13 cellular contexts compared by ENCODE assay signal in the genomic region with DNA sequence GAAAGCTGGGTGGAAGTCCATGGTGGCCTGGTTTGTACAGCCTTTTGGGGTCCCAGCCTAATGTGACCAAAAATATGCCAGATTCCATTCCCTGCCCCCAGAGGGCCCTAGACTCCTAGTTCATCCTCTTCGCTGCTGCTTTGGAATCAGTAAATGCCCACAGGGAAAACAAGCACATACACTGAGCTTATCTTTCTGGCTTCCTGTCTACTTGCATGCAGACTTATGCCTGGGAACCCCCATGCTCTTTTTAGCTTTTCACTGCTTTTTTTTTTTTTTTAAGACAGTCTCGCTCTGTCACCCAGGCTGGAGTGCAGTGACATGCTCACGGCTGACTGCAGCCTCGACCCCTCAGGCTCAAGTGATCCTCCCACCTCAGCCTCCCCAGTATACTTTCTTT. TPM values are rescaled to one million over a fixed set of nuclear protein-coding genes. Genes with fewer than 3 reads are reported as not detected.
DNase-seq lines count a peak whose midpoint lies in the region; ATAC-seq, FAIRE-seq and TF ChIP-seq lines count a peak whose summit lies in the region.
"Had no signal": no experiment of that assay in that cellular context is flagged by ENCODE, and none has a peak within 500 bp of the region (broad histone marks: within the 10 kb centered on the region; RNA-seq: fewer than 3 reads in every experiment).

No MANE protein-coding gene starts in this region.

- peaks cover 5 to 22% (median 9%) of the 10 kb centered on the region in 3 donors for H3K27me3 Mint-ChIP-seq in CD14-positive monocyte (ENCODE audit: low read depth in 3 of 3)
- H3K27me3 Mint-ChIP-seq in activated T-helper 2 cell treated with anti-CD3 and anti-CD28 coated beads, Interferon-gamma antibody, Interleukin-2, Interleukin-4, amounts not matched to agents 10 μg/mL and 5 μg/mL and 100 μg/mL, durations not matched to agents 14 hours and 24 hours and 36 hours (ENCODE audit: low read depth) = peaks cover 20% of the 10 kb centered on the region

- H3K4me1 Mint-ChIP-seq in CD14-positive monocyte = peaks cover 5% of the 10 kb centered on the region
- no peaks in the 10 kb centered on the region for H3K4me1 Mint-ChIP-seq in activated T-helper 2 cell treated with anti-CD3 and anti-CD28 coated beads, Interferon-gamma antibody, Interleukin-2, Interleukin-4, amounts not matched to agents 10 μg/mL and 5 μg/mL and 100 μg/mL, durations not matched to agents 14 hours and 24 hours and 36 hours (ENCODE audit: low read depth)
- H3K4me1 Mint-ChIP-seq: activated naive CD4-positive, alpha-beta T cell treated with anti-CD3 and anti-CD28 coated beads, Interleukin-2, amount 50 U/mL, for 24 hours had no signal

- ATAC-seq in HG03457 (IDR thresholded peaks at IDR 0.05; ENCODE audit: unreplicated experiment) = no peak
- ATAC-seq in HG02798 (IDR thresholded peaks at IDR 0.05; ENCODE audit: poor library complexity, unreplicated experiment) = no peak
- ATAC-seq in GM19351 (IDR thresholded peaks at IDR 0.05; ENCODE audit: unreplicated experiment) = no peak
- ATAC-seq: gastrocnemius medialis had no signal

- no peak overlapping the region for H3K27ac Mint-ChIP-seq in CD14-positive monocyte
- H3K27ac Mint-ChIP-seq in activated T-helper 2 cell treated with anti-CD3 and anti-CD28 coated beads, Interferon-gamma antibody, Interleukin-2, Interleukin-4, amounts not matched to agents 10 μg/mL and 5 μg/mL and 100 μg/mL, durations not matched to agents 14 hours and 24 hours and 36 hours = no peak overlapping the region
- H3K27ac Mint-ChIP-seq: activated naive CD4-positive, alpha-beta T cell treated with anti-CD3 and anti-CD28 coated beads, Interleukin-2, amount 50 U/mL, for 24 hours had no signal

- H3K36me3 ChIP-seq in kidney (ENCODE audit: control insufficient read depth in 1 of 2, insufficient read depth in 2 of 2, low read length in 2 of 2) = no peaks in the 10 kb centered on the region
- H3K36me3 ChIP-seq: gastrocnemius medialis, neutrophil had no signal

- peaks cover 0 to 1% (median 0%) of the 10 kb centered on the region in 7 donors for H3K9me3 Mint-ChIP-seq in CD14-positive monocyte
- no peaks in the 10 kb centered on the region for H3K9me3 Mint-ChIP-seq in activated T-helper 2 cell treated with anti-CD3 and anti-CD28 coated beads, Interferon-gamma antibody, Interleukin-2, Interleukin-4, amounts not matched to agents 10 μg/mL and 5 μg/mL and 100 μg/mL, durations not matched to agents 14 hours and 24 hours and 36 hours
- H3K9me3 Mint-ChIP-seq: activated naive CD4-positive, alpha-beta T cell treated with anti-CD3 and anti-CD28 coated beads, Interleukin-2, amount 50 U/mL, for 24 hours had no signal

- DNase-seq in CD14-positive monocyte (ENCODE audit: low spot score) (no peak), HuH-7 (ENCODE audit: low spot score) (peak; percentile 67), kidney (no peak)
- DNase-seq in activated T-helper 2 cell treated with anti-CD3 and anti-CD28 coated beads, Interferon-gamma antibody, Interleukin-2, Interleukin-4, amounts not matched to agents 10 μg/mL and 5 μg/mL and 100 μg/mL, durations not matched to agents 14 hours and 24 hours and 36 hours (ENCODE audit: low spot score) = no peak
- DNase-seq: gastrocnemius medialis had no signal

- no peak overlapping the region for H3K9ac ChIP-seq in kidney (ENCODE audit: low read length in 2 of 2)
- H3K9ac ChIP-seq: KMS-11 had no signal

- H3K36me3 Mint-ChIP-seq in CD14-positive monocyte = no peaks in the 10 kb centered on the region
- H3K36me3 Mint-ChIP-seq in activated T-helper 2 cell treated with anti-CD3 and anti-CD28 coated beads, Interferon-gamma antibody, Interleukin-2, Interleukin-4, amounts not matched to agents 10 μg/mL and 5 μg/mL and 100 μg/mL, durations not matched to agents 14 hours and 24 hours and 36 hours (ENCODE audit: low read depth) = no peaks in the 10 kb centered on the region
- H3K36me3 Mint-ChIP-seq: activated naive CD4-positive, alpha-beta T cell treated with anti-CD3 and anti-CD28 coated beads, Interleukin-2, amount 50 U/mL, for 24 hours had no signal

- peak overlapping the region; percentile 81 for H3K27ac ChIP-seq in VCaP
- H3K27ac ChIP-seq in kidney (ENCODE audit: low read depth in 2 of 2, low read length in 2 of 2) = peak overlapping the region in 1 of 2 donors; percentile 8
- H3K27ac ChIP-seq: gastrocnemius medialis, KMS-11, neutrophil had no signal

- TF ChIP-seq CTCF in CD14-positive monocyte (IDR thresholded peaks at IDR 0.05) = peak; percentile 10
- TF ChIP-seq CTCF in VCaP (conservative IDR thresholded peaks at IDR 0.05) = peak; percentile 36; the same call in 1 of the 2 replicates
- peak; percentile 21 for TF ChIP-seq CTCF in kidney (IDR thresholded peaks at IDR 0.05; ENCODE audit: borderline replicate concordance, extremely low read depth, insufficient read depth)

- no peak overlapping the region for H3K4me3 Mint-ChIP-seq in CD14-positive monocyte
- no peak overlapping the region for H3K4me3 Mint-ChIP-seq in activated T-helper 2 cell treated with anti-CD3 and anti-CD28 coated beads, Interferon-gamma antibody, Interleukin-2, Interleukin-4, amounts not matched to agents 10 μg/mL and 5 μg/mL and 100 μg/mL, durations not matched to agents 14 hours and 24 hours and 36 hours (ENCODE audit: low read depth)
- H3K4me3 Mint-ChIP-seq: activated naive CD4-positive, alpha-beta T cell treated with anti-CD3 and anti-CD28 coated beads, Interleukin-2, amount 50 U/mL, for 24 hours had no signal

- H3K4me1 ChIP-seq in kidney (ENCODE audit: control insufficient read depth in 1 of 2, insufficient read depth in 1 of 2, low read depth in 1 of 2, low read length in 2 of 2) = peaks cover 7% of the 10 kb centered on the region in 2 donors

- intact Hi-C loops in CD14-positive monocyte (cut with micrococcal nuclease) (no loop called here), kidney (cut with DNase I) (loop anchor here (10.0 kb wide), 1 partner anchor 56 kb away; a partner anchor contains a TSS)
- intact Hi-C loops in activated T-helper 2 cell treated with anti-CD3 and anti-CD28 coated beads, Interferon-gamma antibody, Interleukin-2, Interleukin-4, amounts not matched to agents 10 μg/mL and 5 μg/mL and 100 μg/mL, durations not matched to agents 14 hours and 24 hours and 36 hours (cut with micrococcal nuclease) = no loop called here

- no peaks in the 10 kb centered on the region for H3K9me3 ChIP-seq in kidney (ENCODE audit: control insufficient read depth in 1 of 2, low read length in 2 of 2)
- H3K9me3 ChIP-seq: gastrocnemius medialis, neutrophil had no signal

- FAIRE-seq in kidney (lab: Jason Lieb, UNC) = no peak

- H3K4me3 ChIP-seq in kidney (ENCODE audit: low read length in 2 of 2) = no peak overlapping the region
- H3K4me3 ChIP-seq: gastrocnemius medialis had no signal

RNA-seq across cellular contexts. Expression of a gene that starts 6.2 kb away (rescaled TPM):
- not detected for polyA plus RNA-seq in CD14-positive monocyte
- 1.2 TPM for total RNA-seq in kidney
- polyA plus RNA-seq in kidney (ENCODE audit: insufficient read depth, low read depth, low replicate concordance) = 3.1 TPM
- total RNA-seq in activated T-helper 2 cell treated with anti-CD3 and anti-CD28 coated beads, Interferon-gamma antibody, Interleukin-2, Interleukin-4, amounts not matched to agents 10 μg/mL and 5 μg/mL and 100 μg/mL, durations not matched to agents 14 hours and 24 hours and 36 hours = not detected in 2 replicates
- total RNA-seq: T-helper 2 cell treated with Interferon-gamma antibody and Interleukin-4, amounts not matched to agents 100 ng/mL and 5 ng/mL, for 36 hours had no signal

RNA-seq across cellular contexts. Expression of a gene that starts 7.9 kb away (rescaled TPM):
- polyA plus RNA-seq in CD14-positive monocyte (not detected), kidney (ENCODE audit: insufficient read depth, low read depth, low replicate concordance) (3.2 TPM)
- 5.8 TPM for total RNA-seq in kidney
- total RNA-seq in activated T-helper 2 cell treated with anti-CD3 and anti-CD28 coated beads, Interferon-gamma antibody, Interleukin-2, Interleukin-4, amounts not matched to agents 10 μg/mL and 5 μg/mL and 100 μg/mL, durations not matched to agents 14 hours and 24 hours and 36 hours = 0.14 and 0.21 TPM in 2 replicates
- total RNA-seq: T-helper 2 cell treated with Interferon-gamma antibody and Interleukin-4, amounts not matched to agents 100 ng/mL and 5 ng/mL, for 36 hours had no signal
